8 cellular contexts compared by ENCODE assay signal in the genomic region with DNA sequence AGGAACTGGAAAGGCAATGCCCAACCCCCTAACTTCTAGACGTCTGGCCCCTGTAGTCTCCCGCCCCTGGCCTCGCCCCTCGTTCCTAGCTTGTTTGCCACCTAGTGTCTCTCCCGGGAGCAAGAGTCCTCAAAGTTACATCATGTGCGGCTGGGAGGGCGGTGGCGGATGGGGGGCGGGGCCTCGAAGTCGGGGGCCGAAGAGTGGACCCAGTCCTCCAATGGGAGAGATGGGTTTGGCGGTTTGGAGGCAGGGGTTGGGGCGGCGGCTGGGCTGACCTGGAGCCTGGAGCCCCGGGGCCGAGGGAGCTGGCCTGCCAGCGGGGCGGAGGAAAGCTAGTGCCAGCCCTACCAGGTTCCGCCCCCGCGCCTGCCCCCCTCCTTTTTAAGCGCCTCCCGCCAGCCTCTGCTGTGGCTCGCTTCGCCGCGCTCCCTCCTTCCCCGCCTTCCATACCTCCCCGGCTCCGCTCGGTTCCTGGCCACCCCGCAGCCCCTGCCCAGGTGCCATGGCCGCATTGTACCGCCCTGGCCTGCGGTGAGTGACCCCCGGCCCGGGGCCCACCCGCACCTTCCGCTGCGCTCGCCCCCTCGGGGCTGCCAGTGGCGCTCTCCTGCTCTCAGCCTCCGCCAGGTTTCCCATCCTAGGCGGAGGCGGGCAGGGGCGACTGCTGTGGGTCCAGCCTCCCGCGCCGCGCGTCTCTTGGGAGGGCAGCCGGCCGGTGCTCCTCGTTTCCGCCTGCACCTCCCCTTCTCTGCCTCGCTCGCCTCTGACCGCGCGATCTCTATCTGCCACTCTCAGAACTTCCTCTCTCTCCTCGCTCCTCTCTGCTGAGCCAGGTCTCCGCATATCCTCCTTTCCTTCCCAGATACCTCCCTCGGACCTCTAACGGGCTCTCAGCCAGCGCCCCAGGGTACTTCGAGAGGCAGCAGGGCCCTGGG. TPM values are rescaled to one million over a fixed set of nuclear protein-coding genes. Genes with fewer than 3 reads are reported as not detected.
DNase-seq lines count a peak whose midpoint lies in the region; ATAC-seq and TF ChIP-seq lines count a peak whose summit lies in the region.

TSS of gene PCK2 (plus strand) at position 411 of the 938 bp plus-strand sequence. CDS start at position 506, 95 bp downstream.

- peaks cover 10% of the 10 kb centered on the region for H3K27me3 Mint-ChIP-seq in WTC11 (ENCODE audit: low read depth)

- H3K27ac Mint-ChIP-seq in WTC11: peak within 1 kb of the TSS; percentile 98

- H3K9me3 Mint-ChIP-seq in WTC11: no peaks in the 10 kb centered on the region

- peaks cover 11% of the 10 kb centered on the region for H3K36me3 Mint-ChIP-seq in WTC11

- peak; percentile 85 for DNase-seq in NCI-H2227 (lab: John Stamatoyannopoulos, UW; ENCODE audit: unreplicated experiment)
- DNase-seq in WTC11 (ENCODE audit: low spot score): peak; percentile 98
- peak in 57 of 61 donors; percentile 17 to 80 (median 55) for DNase-seq in caudate nucleus (lab: John Stamatoyannopoulos, UW)
- peak; percentile 99 for DNase-seq in islet precursor cell
- peak; percentile 45 to 77 for DNase-seq in stimulated activated CD4-positive, alpha-beta T cell treated with anti-CD3 and anti-CD28 coated beads, Interleukin-15, amount 100 ng/mL, for 1 hour (ENCODE audit: low read depth in 1 of 2, low spot score in 1 of 2)

- peak; percentile 40 for ATAC-seq in GM18520 (IDR thresholded peaks at IDR 0.05; ENCODE audit: unreplicated experiment)
- peak; percentile 41 for ATAC-seq in HG03097 (IDR thresholded peaks at IDR 0.05; ENCODE audit: low FRiP score, unreplicated experiment)
- ATAC-seq in WTC11: peak; percentile 93

- H3K27ac ChIP-seq in 22Rv1 (peak within 1 kb of the TSS; percentile 85), caudate nucleus (ENCODE audit: low read depth, low read length) (peak within 1 kb of the TSS; percentile 79)

- CTCF ChIA-PET in WTC11 (lab: Charles Lee): interaction anchor here (0.5 to 11.7 kb wide), 28 partner anchors 11 to 1299 kb away, joined by 3 to 320 read pairs (median 4); partner anchors contain the start of genes AP1G2, CARMIL3, DCAF11 and EMC9

- H3K4me1 Mint-ChIP-seq in WTC11: peaks cover 32% of the 10 kb centered on the region

- peak within 1 kb of the TSS; percentile 98 for H3K4me3 Mint-ChIP-seq in WTC11

- TF ChIP-seq CTCF in 22Rv1 (IDR thresholded peaks at IDR 0.05) (peak; percentile 16; the same call in 1 of the 2 replicates), WTC11 (IDR thresholded peaks at IDR 0.05) (no peak)

- POLR2A ChIA-PET in WTC11 (lab: Charles Lee): interaction anchor here (0.6 to 6.5 kb wide), 20 partner anchors 9 to 148 kb away, joined by 3 to 67 read pairs (median 6); partner anchors contain the start of genes CARMIL3, CHMP4A, DCAF11 and EMC9

TF ChIP-seq in WTC11, 78 proteins besides CTCF, POLR2A, EP300 and RAD21 (continues in another document):
- TF ChIP-seq MYBL2 (CRISPR knock-in tag; IDR thresholded peaks at IDR 0.05) (no peak), NR3C1 (CRISPR knock-in tag; conservative IDR thresholded peaks at IDR 0.05; ENCODE audit: low read depth) (0 out of 2 replicates have a peak, but pooled peaks have one; percentile 70), PRRX2 (CRISPR knock-in tag; IDR thresholded peaks at IDR 0.05) (no peak; the same call in 1 of the 2 replicates), TP53 (CRISPR knock-in tag; IDR thresholded peaks at IDR 0.05) (peak; percentile 65; the same call in 1 of the 2 replicates), CDX4 (CRISPR knock-in tag; IDR thresholded peaks at IDR 0.05; ENCODE audit: borderline replicate concordance) (no peak), ZNF396 (CRISPR knock-in tag; IDR thresholded peaks at IDR 0.05; ENCODE audit: borderline replicate concordance) (no peak), ZNF121 (CRISPR knock-in tag; IDR thresholded peaks at IDR 0.05) (no peak), OVOL2 (CRISPR knock-in tag; IDR thresholded peaks at IDR 0.05; ENCODE audit: borderline replicate concordance) (no peak), ERG (CRISPR knock-in tag; IDR thresholded peaks at IDR 0.05) (no peak), SOX15 (CRISPR knock-in tag; IDR thresholded peaks at IDR 0.05) (no peak), FOXJ3 (CRISPR knock-in tag; IDR thresholded peaks at IDR 0.05; ENCODE audit: borderline replicate concordance) (no peak), JUN (CRISPR knock-in tag; IDR thresholded peaks at IDR 0.05) (no peak), FOXK1 (CRISPR knock-in tag; IDR thresholded peaks at IDR 0.05) (peak; percentile 77)
- TF ChIP-seq, protein P1, sequence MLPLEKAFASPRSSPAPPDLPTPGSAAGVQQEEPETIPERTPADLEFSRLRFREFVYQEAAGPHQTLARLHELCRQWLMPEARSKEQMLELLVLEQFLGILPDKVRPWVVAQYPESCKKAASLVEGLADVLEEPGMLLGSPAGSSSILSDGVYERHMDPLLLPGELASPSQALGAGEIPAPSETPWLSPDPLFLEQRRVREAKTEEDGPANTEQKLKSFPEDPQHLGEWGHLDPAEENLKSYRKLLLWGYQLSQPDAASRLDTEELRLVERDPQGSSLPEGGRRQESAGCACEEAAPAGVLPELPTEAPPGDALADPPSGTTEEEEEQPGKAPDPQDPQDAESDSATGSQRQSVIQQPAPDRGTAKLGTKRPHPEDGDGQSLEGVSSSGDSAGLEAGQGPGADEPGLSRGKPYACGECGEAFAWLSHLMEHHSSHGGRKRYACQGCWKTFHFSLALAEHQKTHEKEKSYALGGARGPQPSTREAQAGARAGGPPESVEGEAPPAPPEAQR (CRISPR knock-in tag; IDR thresholded peaks at IDR 0.05): no peak
- TF ChIP-seq, protein P2, sequence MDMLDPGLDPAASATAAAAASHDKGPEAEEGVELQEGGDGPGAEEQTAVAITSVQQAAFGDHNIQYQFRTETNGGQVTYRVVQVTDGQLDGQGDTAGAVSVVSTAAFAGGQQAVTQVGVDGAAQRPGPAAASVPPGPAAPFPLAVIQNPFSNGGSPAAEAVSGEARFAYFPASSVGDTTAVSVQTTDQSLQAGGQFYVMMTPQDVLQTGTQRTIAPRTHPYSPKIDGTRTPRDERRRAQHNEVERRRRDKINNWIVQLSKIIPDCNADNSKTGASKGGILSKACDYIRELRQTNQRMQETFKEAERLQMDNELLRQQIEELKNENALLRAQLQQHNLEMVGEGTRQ (CRISPR knock-in tag; IDR thresholded peaks at IDR 0.05): peak; percentile 4
- TF ChIP-seq, protein P3, sequence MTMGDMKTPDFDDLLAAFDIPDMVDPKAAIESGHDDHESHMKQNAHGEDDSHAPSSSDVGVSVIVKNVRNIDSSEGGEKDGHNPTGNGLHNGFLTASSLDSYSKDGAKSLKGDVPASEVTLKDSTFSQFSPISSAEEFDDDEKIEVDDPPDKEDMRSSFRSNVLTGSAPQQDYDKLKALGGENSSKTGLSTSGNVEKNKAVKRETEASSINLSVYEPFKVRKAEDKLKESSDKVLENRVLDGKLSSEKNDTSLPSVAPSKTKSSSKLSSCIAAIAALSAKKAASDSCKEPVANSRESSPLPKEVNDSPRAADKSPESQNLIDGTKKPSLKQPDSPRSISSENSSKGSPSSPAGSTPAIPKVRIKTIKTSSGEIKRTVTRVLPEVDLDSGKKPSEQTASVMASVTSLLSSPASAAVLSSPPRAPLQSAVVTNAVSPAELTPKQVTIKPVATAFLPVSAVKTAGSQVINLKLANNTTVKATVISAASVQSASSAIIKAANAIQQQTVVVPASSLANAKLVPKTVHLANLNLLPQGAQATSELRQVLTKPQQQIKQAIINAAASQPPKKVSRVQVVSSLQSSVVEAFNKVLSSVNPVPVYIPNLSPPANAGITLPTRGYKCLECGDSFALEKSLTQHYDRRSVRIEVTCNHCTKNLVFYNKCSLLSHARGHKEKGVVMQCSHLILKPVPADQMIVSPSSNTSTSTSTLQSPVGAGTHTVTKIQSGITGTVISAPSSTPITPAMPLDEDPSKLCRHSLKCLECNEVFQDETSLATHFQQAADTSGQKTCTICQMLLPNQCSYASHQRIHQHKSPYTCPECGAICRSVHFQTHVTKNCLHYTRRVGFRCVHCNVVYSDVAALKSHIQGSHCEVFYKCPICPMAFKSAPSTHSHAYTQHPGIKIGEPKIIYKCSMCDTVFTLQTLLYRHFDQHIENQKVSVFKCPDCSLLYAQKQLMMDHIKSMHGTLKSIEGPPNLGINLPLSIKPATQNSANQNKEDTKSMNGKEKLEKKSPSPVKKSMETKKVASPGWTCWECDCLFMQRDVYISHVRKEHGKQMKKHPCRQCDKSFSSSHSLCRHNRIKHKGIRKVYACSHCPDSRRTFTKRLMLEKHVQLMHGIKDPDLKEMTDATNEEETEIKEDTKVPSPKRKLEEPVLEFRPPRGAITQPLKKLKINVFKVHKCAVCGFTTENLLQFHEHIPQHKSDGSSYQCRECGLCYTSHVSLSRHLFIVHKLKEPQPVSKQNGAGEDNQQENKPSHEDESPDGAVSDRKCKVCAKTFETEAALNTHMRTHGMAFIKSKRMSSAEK (CRISPR knock-in tag; IDR thresholded peaks at IDR 0.05; ENCODE audit: borderline replicate concordance): 0 out of 2 replicates have a peak, but pooled peaks have one; percentile 56
- TF ChIP-seq, protein P4, sequence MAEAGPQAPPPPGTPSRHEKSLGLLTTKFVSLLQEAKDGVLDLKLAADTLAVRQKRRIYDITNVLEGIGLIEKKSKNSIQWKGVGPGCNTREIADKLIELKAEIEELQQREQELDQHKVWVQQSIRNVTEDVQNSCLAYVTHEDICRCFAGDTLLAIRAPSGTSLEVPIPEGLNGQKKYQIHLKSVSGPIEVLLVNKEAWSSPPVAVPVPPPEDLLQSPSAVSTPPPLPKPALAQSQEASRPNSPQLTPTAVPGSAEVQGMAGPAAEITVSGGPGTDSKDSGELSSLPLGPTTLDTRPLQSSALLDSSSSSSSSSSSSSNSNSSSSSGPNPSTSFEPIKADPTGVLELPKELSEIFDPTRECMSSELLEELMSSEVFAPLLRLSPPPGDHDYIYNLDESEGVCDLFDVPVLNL (CRISPR knock-in tag; IDR thresholded peaks at IDR 0.05; ENCODE audit: borderline replicate concordance, low read depth): peak; percentile 91

RNA-seq across cellular contexts. Expression of gene PCK2, which starts in this region (rescaled TPM):
- total RNA-seq in WTC11 (2021): 51.2 to 67.0 TPM (median 59.2 TPM) in 3 replicates

Comparison
In these comparisons a context has a peak if more than half of its experiments do, and no peak if none do; other contexts are left out.
1. Peak in every context shown above with its lines: DNase-seq, ATAC-seq and H3K27ac ChIP-seq.
2. ATAC-seq: peak in every context shown above with its lines; median percentile 93 in WTC11; 41 in HG03097; 40 in GM18520.